Comparison of ENCODE assay signal across 9 cellular contexts in genomic region chr5:32233696-32234447, GRCh38. TPM values are rescaled to one million over a fixed set of nuclear protein-coding genes. Genes with fewer than 3 reads are reported as not detected.
DNase-seq lines count a peak whose midpoint lies in the region; ATAC-seq and TF ChIP-seq lines count a peak whose summit lies in the region.
"Had no signal": no experiment of that assay in that cellular context is flagged by ENCODE, and none has a peak within 500 bp of the region (broad histone marks: within the 10 kb centered on the region; RNA-seq: fewer than 3 reads in every experiment).

No MANE protein-coding gene starts in this region.

- H3K4me1 Mint-ChIP-seq in nephron, result peaks cover 23% of the 10 kb centered on the region

- H3K27ac Mint-ChIP-seq in nephron, result peak overlapping the region; percentile 41 to 86 (median 64)
- H3K27ac Mint-ChIP-seq: T-helper 1 cell treated with Interleukin-12 subunit alpha and Interleukin-12 subunit beta and Interleukin-4 antibody, amounts not matched to agents 30 μg/mL and 1 μg/mL, for 36 hours had no signal

- no peaks in the 10 kb centered on the region for H3K27me3 Mint-ChIP-seq in nephron (ENCODE audit: low read depth)

- H3K9me3 Mint-ChIP-seq in nephron, result no peaks in the 10 kb centered on the region
- H3K9me3 Mint-ChIP-seq: T-helper 1 cell treated with Interleukin-12 subunit alpha and Interleukin-12 subunit beta and Interleukin-4 antibody, amounts not matched to agents 30 μg/mL and 1 μg/mL, for 36 hours had no signal

- ATAC-seq in HG03565 (IDR thresholded peaks at IDR 0.05; ENCODE audit: unreplicated experiment), result no peak

- H3K27ac ChIP-seq in epithelial cell of prostate, result peak overlapping the region; percentile 31

- peak; percentile 63 for DNase-seq in CD1c-positive myeloid dendritic cell (ENCODE audit: extremely low spot score)
- DNase-seq in NCI-H82 treated with DMSO at 0.1 percent for 48 hours (lab: John Stamatoyannopoulos, UW; ENCODE audit: unreplicated experiment), result peak; percentile 27
- DNase-seq in epithelial cell of prostate (ENCODE audit: low read depth, low spot score), result no peak
- no peak for DNase-seq in GOT3 (lab: John Stamatoyannopoulos, UW)
- DNase-seq in stimulated activated naive CD4-positive, alpha-beta T cell treated with Interleukin-2 at 50 U/mL for 16 hours (lab: John Stamatoyannopoulos, UW), result no peak
- no peak for DNase-seq in ureter (ENCODE audit: low spot score)

- H3K36me3 Mint-ChIP-seq in nephron (ENCODE audit: low read depth), result peaks cover 48% of the 10 kb centered on the region

- no peak overlapping the region for H3K4me3 Mint-ChIP-seq in nephron
- H3K4me3 Mint-ChIP-seq: T-helper 1 cell treated with Interleukin-12 subunit alpha and Interleukin-12 subunit beta and Interleukin-4 antibody, amounts not matched to agents 30 μg/mL and 1 μg/mL, for 36 hours had no signal

- no peak for TF ChIP-seq CTCF in nephron (IDR thresholded peaks at IDR 0.05; ENCODE audit: unreplicated experiment in 3 of 3)

RNA-seq across cellular contexts. Expression of gene GOLPH3, which starts 59.8 kb away (rescaled TPM):
- total RNA-seq in ureter, result 82.0 TPM

Comparison
In these comparisons a context has a peak if more than half of its experiments do, and no peak if none do; other contexts are left out.
1. DNase-seq: peak in CD1c-positive myeloid dendritic cell (single experiment) and NCI-H82 treated with DMSO at 0.1 percent for 48 hours (single experiment); none in epithelial cell of prostate (single experiment), GOT3 (single experiment), stimulated activated naive CD4-positive, alpha-beta T cell treated with Interleukin-2 at 50 U/mL for 16 hours (single experiment) and ureter (single experiment).